9 cellular contexts compared by ENCODE assay signal in the genomic region with DNA sequence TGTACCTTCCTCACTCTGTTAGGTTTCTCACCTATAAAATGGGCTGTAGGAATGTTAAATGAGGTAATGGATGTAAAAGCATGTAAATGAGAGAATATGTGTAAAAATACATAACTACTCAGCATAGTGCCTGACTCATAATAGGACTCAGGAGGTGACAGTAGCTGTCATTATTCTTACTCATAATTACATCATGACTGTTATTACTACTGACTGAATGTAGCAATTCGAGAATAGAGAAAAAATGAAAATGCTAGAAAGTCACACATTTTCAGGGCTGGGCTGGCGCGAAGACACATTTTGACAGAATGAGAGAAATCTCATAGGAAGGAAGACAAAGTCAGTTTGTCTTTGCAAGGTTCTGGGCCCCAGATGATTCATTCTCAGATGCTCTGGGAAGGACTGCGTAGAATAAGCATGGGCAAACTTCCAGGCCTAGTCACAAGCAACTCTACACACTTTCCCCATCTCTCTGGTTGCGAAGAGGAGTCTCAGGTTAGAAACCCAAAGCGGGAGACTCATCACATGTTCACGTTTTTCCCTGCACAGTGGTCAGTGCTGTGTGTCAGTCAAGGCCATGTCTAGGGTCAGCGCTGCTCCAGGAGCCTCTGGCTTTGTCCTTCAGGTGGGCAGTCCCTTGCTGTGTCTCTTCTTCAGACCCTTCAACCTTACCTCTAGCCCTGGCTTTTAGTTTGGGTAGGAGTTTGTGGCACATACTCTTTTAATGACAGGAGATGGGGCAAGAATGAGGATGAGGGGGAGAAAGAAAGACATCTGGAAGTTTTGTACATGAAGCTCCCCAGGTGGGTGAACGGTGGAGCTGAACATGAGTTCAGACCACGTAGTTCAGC. TPM values are rescaled to one million over a fixed set of nuclear protein-coding genes. Genes with fewer than 3 reads are reported as not detected.
A peak's percentile ranks its signal among the peaks of the same experiment; 100 is the strongest.
DNase-seq lines count a peak whose midpoint lies in the region; ATAC-seq and TF ChIP-seq lines count a peak whose summit lies in the region.
"Had no signal": no experiment of that assay in that cellular context is flagged by ENCODE, and none has a peak within 500 bp of the region (broad histone marks: within the 10 kb centered on the region; RNA-seq: fewer than 3 reads in every experiment).

No MANE protein-coding gene starts in this region.

- H3K4me1 Mint-ChIP-seq in activated T-cell treated with anti-CD3 and anti-CD28 coated beads, Interleukin-2, amount 50 U/mL, for 4 hours (ENCODE audit: low read depth): peaks cover 15% of the 10 kb centered on the region
- no peaks in the 10 kb centered on the region for H3K4me1 Mint-ChIP-seq in CD8-positive, alpha-beta memory T cell
- H3K4me1 Mint-ChIP-seq in WTC11: no peaks in the 10 kb centered on the region

- H3K4me3 ChIP-seq in right cardiac atrium (ENCODE audit: low read length): no peak overlapping the region
- H3K4me3 ChIP-seq in CD8-positive, alpha-beta memory T cell (ENCODE audit: low read length): no peak overlapping the region

- 76% methylated on average over 10 of the region's 10 CpGs for WGBS in right cardiac atrium

- no peaks in the 10 kb centered on the region for H3K9me3 Mint-ChIP-seq in activated T-cell treated with anti-CD3 and anti-CD28 coated beads, Interleukin-2, amount 50 U/mL, for 4 hours
- H3K9me3 Mint-ChIP-seq in CD8-positive, alpha-beta memory T cell: no peaks in the 10 kb centered on the region
- H3K9me3 Mint-ChIP-seq in WTC11: no peaks in the 10 kb centered on the region

- no peak overlapping the region for H3K27ac Mint-ChIP-seq in CD8-positive, alpha-beta memory T cell
- H3K27ac Mint-ChIP-seq in WTC11: no peak overlapping the region

- no peaks in the 10 kb centered on the region for H3K36me3 ChIP-seq in CD8-positive, alpha-beta memory T cell (ENCODE audit: insufficient read depth, low read length)

- intact Hi-C loops in right cardiac atrium (cut with DNase I): no loop called here

- no peaks in the 10 kb centered on the region for H3K27me3 ChIP-seq in right cardiac atrium (ENCODE audit: control insufficient read depth, insufficient read depth)
- no peaks in the 10 kb centered on the region for H3K27me3 ChIP-seq in CD8-positive, alpha-beta memory T cell (ENCODE audit: insufficient read depth, low read length, poor library complexity, severe bottlenecking)

- H3K27ac ChIP-seq in right cardiac atrium (ENCODE audit: low read length): peak overlapping the region; percentile 50
- H3K27ac ChIP-seq in CD8-positive, alpha-beta memory T cell (ENCODE audit: low read depth, low read length): no peak overlapping the region

- H3K9me3 ChIP-seq in right cardiac atrium (ENCODE audit: control insufficient read depth, low read length): no peaks in the 10 kb centered on the region
- no peaks in the 10 kb centered on the region for H3K9me3 ChIP-seq in CD8-positive, alpha-beta memory T cell (ENCODE audit: low read length)

- no peak for TF ChIP-seq CTCF in WTC11 (IDR thresholded peaks at IDR 0.05)

- DNase-seq in activated T-cell treated with anti-CD3 and anti-CD28 coated beads, Interleukin-2, amount 50 U/mL, for 4 hours: no peak
- DNase-seq in right cardiac atrium (peak in 1 of 3 donors; percentile 64), stromal cell of bone marrow (ENCODE audit: low read depth) (peak; percentile 88), WTC11 (ENCODE audit: low spot score) (no peak)
- DNase-seq in CD8-positive, alpha-beta memory T cell: no peak

- POLR2A ChIA-PET in CD8-positive, alpha-beta memory T cell (lab: Charles Lee): interaction anchor here (0.6 kb wide), 1 partner anchor 53 kb away, joined by 6 read pairs; no protein-coding TSS in a partner anchor
- POLR2A ChIA-PET in WTC11 (lab: Charles Lee): no interaction called here

- no peak overlapping the region for H3K4me3 Mint-ChIP-seq in activated T-cell treated with anti-CD3 and anti-CD28 coated beads, Interleukin-2, amount 50 U/mL, for 4 hours
- H3K4me3 Mint-ChIP-seq in CD8-positive, alpha-beta memory T cell: no peak overlapping the region
- no peak overlapping the region for H3K4me3 Mint-ChIP-seq in WTC11

- H3K4me1 ChIP-seq in right cardiac atrium (ENCODE audit: control insufficient read depth, insufficient read depth, low read length): no peaks in the 10 kb centered on the region
- no peaks in the 10 kb centered on the region for H3K4me1 ChIP-seq in CD8-positive, alpha-beta memory T cell (ENCODE audit: insufficient read depth, low read length)

- CTCF ChIA-PET in CD8-positive, alpha-beta memory T cell (lab: Charles Lee): no interaction called here
- CTCF ChIA-PET in WTC11 (lab: Charles Lee): interaction anchor here (0.5 to 1.1 kb wide), 2 partner anchors 55 to 63 kb away, joined by 3 to 4 read pairs; no protein-coding TSS in a partner anchor

- no peaks in the 10 kb centered on the region for H3K36me3 Mint-ChIP-seq in activated T-cell treated with anti-CD3 and anti-CD28 coated beads, Interleukin-2, amount 50 U/mL, for 4 hours (ENCODE audit: insufficient read depth)
- H3K36me3 Mint-ChIP-seq in CD8-positive, alpha-beta memory T cell: no peaks in the 10 kb centered on the region
- H3K36me3 Mint-ChIP-seq in WTC11: no peaks in the 10 kb centered on the region

- H3K27me3 Mint-ChIP-seq in activated T-cell treated with anti-CD3 and anti-CD28 coated beads, Interleukin-2, amount 50 U/mL, for 4 hours (ENCODE audit: low read depth): peaks cover 15% of the 10 kb centered on the region
- peaks cover 5 to 38% of the 10 kb centered on the region in 2 donors for H3K27me3 Mint-ChIP-seq in CD8-positive, alpha-beta memory T cell
- no peaks in the 10 kb centered on the region; the same call in 1 of the 2 replicates for H3K27me3 Mint-ChIP-seq in WTC11 (ENCODE audit: low read depth)

- ATAC-seq in GM18861 (IDR thresholded peaks at IDR 0.05; ENCODE audit: unreplicated experiment) (peak; percentile 90), HG02885 (IDR thresholded peaks at IDR 0.05; ENCODE audit: poor library complexity, unreplicated experiment) (peak; percentile 96), right cardiac atrium (peak in 1 of 2 donors; percentile 49), GM19328 (IDR thresholded peaks at IDR 0.05; ENCODE audit: unreplicated experiment) (no peak), WTC11 (no peak)
- ATAC-seq in activated T-cell treated with anti-CD3 and anti-CD28 coated beads, Interleukin-2, amount 50 U/mL, for 4 hours: peak; percentile 89 to 91

TF ChIP-seq in WTC11, 78 proteins besides CTCF, POLR2A, EP300 and RAD21 (continues in another document):
- no peak for TF ChIP-seq EMX1 (CRISPR knock-in tag; IDR thresholded peaks at IDR 0.05)
- TF ChIP-seq, protein P1, sequence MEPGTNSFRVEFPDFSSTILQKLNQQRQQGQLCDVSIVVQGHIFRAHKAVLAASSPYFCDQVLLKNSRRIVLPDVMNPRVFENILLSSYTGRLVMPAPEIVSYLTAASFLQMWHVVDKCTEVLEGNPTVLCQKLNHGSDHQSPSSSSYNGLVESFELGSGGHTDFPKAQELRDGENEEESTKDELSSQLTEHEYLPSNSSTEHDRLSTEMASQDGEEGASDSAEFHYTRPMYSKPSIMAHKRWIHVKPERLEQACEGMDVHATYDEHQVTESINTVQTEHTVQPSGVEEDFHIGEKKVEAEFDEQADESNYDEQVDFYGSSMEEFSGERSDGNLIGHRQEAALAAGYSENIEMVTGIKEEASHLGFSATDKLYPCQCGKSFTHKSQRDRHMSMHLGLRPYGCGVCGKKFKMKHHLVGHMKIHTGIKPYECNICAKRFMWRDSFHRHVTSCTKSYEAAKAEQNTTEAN (CRISPR knock-in tag; IDR thresholded peaks at IDR 0.05): no peak
- TF ChIP-seq ZNF232 (CRISPR knock-in tag; IDR thresholded peaks at IDR 0.05): no peak
- TF ChIP-seq, protein P2, sequence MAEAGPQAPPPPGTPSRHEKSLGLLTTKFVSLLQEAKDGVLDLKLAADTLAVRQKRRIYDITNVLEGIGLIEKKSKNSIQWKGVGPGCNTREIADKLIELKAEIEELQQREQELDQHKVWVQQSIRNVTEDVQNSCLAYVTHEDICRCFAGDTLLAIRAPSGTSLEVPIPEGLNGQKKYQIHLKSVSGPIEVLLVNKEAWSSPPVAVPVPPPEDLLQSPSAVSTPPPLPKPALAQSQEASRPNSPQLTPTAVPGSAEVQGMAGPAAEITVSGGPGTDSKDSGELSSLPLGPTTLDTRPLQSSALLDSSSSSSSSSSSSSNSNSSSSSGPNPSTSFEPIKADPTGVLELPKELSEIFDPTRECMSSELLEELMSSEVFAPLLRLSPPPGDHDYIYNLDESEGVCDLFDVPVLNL (CRISPR knock-in tag; IDR thresholded peaks at IDR 0.05; ENCODE audit: borderline replicate concordance, low read depth): no peak
- TF ChIP-seq SP1 (CRISPR knock-in tag; conservative IDR thresholded peaks at IDR 0.05): no peak
- TF ChIP-seq FOXK1 (CRISPR knock-in tag; IDR thresholded peaks at IDR 0.05): no peak
- TF ChIP-seq, protein P3, sequence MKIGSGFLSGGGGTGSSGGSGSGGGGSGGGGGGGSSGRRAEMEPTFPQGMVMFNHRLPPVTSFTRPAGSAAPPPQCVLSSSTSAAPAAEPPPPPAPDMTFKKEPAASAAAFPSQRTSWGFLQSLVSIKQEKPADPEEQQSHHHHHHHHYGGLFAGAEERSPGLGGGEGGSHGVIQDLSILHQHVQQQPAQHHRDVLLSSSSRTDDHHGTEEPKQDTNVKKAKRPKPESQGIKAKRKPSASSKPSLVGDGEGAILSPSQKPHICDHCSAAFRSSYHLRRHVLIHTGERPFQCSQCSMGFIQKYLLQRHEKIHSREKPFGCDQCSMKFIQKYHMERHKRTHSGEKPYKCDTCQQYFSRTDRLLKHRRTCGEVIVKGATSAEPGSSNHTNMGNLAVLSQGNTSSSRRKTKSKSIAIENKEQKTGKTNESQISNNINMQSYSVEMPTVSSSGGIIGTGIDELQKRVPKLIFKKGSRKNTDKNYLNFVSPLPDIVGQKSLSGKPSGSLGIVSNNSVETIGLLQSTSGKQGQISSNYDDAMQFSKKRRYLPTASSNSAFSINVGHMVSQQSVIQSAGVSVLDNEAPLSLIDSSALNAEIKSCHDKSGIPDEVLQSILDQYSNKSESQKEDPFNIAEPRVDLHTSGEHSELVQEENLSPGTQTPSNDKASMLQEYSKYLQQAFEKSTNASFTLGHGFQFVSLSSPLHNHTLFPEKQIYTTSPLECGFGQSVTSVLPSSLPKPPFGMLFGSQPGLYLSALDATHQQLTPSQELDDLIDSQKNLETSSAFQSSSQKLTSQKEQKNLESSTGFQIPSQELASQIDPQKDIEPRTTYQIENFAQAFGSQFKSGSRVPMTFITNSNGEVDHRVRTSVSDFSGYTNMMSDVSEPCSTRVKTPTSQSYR (CRISPR knock-in tag; IDR thresholded peaks at IDR 0.05): no peak
- no peak for TF ChIP-seq NR1H2 (CRISPR knock-in tag; IDR thresholded peaks at IDR 0.05)
- TF ChIP-seq MXD4 (CRISPR knock-in tag; IDR thresholded peaks at IDR 0.05; ENCODE audit: borderline replicate concordance): no peak

RNA-seq across cellular contexts. Expression of a gene that starts 8.4 kb away (rescaled TPM):
- under 1 TPM; 0.30 to 0.86 (median 0.50) TPM for total RNA-seq in activated T-cell treated with anti-CD3 and anti-CD28 coated beads, Interleukin-2, amount 50 U/mL, for 4 hours
- total RNA-seq in right cardiac atrium (1 to 10 TPM; 1.3 to 8.0 (median 5.4) TPM), WTC11 (2021) (1.1 to 1.3 TPM (median 1.3 TPM) in 3 replicates)
- polyA plus RNA-seq in right cardiac atrium: 3.7 TPM
- not detected for total RNA-seq in CD8-positive, alpha-beta memory T cell
- not detected for polyA plus RNA-seq in CD8-positive, alpha-beta memory T cell

RNA-seq across cellular contexts. Expression of a gene that starts 52.2 kb away (rescaled TPM):
- not detected for total RNA-seq in activated T-cell treated with anti-CD3 and anti-CD28 coated beads, Interleukin-2, amount 50 U/mL, for 4 hours
- not detected for total RNA-seq in right cardiac atrium
- polyA plus RNA-seq in right cardiac atrium: not detected
- total RNA-seq in CD8-positive, alpha-beta memory T cell: not detected
- polyA plus RNA-seq in CD8-positive, alpha-beta memory T cell: 0.35 TPM
- total RNA-seq in WTC11 (2021): 0.33 TPM in 1 of 3 replicates, not detected in the others
- total RNA-seq: T-helper 2 cell treated with Interferon-gamma antibody and Interleukin-4, amounts not matched to agents 100 ng/mL and 5 ng/mL, for 36 hours had no signal

Comparison
In these comparisons a context has a peak if more than half of its experiments do, and no peak if none do; other contexts are left out.
1. ATAC-seq: peak in GM18861 (single experiment), HG02885 (single experiment) and activated T-cell treated with anti-CD3 and anti-CD28 coated beads, Interleukin-2, amount 50 U/mL, for 4 hours (2 of 2); none in GM19328 (single experiment) and WTC11 (single experiment).